18 cellular contexts compared by ENCODE assay signal in the genomic region with DNA sequence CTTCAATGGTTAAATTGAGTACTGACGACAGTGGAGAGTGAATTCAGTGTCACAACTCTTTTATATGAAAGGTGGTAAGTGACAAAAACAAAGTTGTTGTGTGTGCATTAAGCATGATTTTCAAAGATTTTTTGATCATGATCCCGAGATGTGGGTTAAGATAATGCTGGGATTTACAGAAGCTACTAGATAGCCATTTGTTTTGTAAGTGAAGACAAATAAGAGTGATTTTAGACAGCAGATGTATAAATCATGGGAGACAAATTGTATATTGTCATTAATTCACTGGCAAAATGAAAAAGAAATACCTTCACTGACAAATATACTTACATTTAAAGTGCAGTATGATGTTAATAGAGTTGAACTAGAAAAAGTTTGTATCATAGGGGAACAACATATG. TPM values are rescaled to one million over a fixed set of nuclear protein-coding genes. Genes with fewer than 3 reads are reported as not detected.
"Had no signal": no experiment of that assay in that cellular context is flagged by ENCODE, and none has a peak within 500 bp of the region (broad histone marks: within the 10 kb centered on the region; RNA-seq: fewer than 3 reads in every experiment).

No MANE protein-coding gene starts in this region.

- H3K27me3 ChIP-seq: adrenal gland, tibial artery had no signal

- H3K36me3 ChIP-seq: adrenal gland, tibial artery, WERI-Rb-1 had no signal

- H3K27ac ChIP-seq: epithelial cell of prostate, WERI-Rb-1 had no signal

- ATAC-seq: activated naive CD4-positive, alpha-beta T cell treated with anti-CD3 and anti-CD28 coated beads, Interleukin-2, amount 50 U/mL, for 72 hours; natural killer cell treated with Interleukin-12 subunit alpha and Interleukin-12 subunit beta and Interleukin-15 and Interleukin-18, amount 100 ng/mL, for 72 hours had no signal

- DNase-seq: activated CD4-positive, alpha-beta T cell treated with anti-CD3 and anti-CD28 coated beads, Interleukin-2, amount 50 U/mL, for 4 hours; activated gamma-delta T cell treated with Interleukin-2 at 50 U/mL for 16 hours; activated T-cell treated with anti-CD3 and anti-CD28 coated beads for 4 hours; adrenal gland; endodermal cell; foreskin melanocyte; stimulated activated CD4-positive, alpha-beta T cell treated with anti-CD3 and anti-CD28 coated beads, Interleukin-12 subunit alpha, Interleukin-12 subunit beta, amount 100 ng/mL, for 4 hours; stimulated activated CD4-positive, alpha-beta T cell treated with anti-CD3 and anti-CD28 coated beads, Interleukin-1b, Interleukin-23, amount 100 ng/mL, for 48 hours; stimulated activated CD8-positive, alpha-beta memory T cell treated with anti-CD3 and anti-CD28 coated beads, Interleukin-4, amount 100 ng/mL, for 48 hours; stimulated activated naive CD4-positive, alpha-beta T cell; SW 1271; T-helper 2 cell; tibial artery; WERI-Rb-1 had no signal

- H3K9me3 ChIP-seq: adrenal gland, tibial artery had no signal

RNA-seq across cellular contexts. Expression of a gene that starts 6.1 kb away (rescaled TPM):
- total RNA-seq: activated naive CD4-positive, alpha-beta T cell treated with anti-CD3 and anti-CD28 coated beads, Interleukin-2, amount 50 U/mL, for 72 hours; activated T-helper 1 cell treated with anti-CD3 and anti-CD28 coated beads, Interleukin-12 subunit alpha, Interleukin-12 subunit beta, Interleukin-2, Interleukin-4 antibody, amounts not matched to agents 30 ng/mL and 10 ng/mL and 1 ng/mL, durations not matched to agents 14 hours and 24 hours and 36 hours; natural killer cell treated with Interleukin-12 subunit alpha and Interleukin-12 subunit beta and Interleukin-15 and Interleukin-18, amount 100 ng/mL, for 72 hours had no signal
